ENCODE assay signal across 8 cellular contexts in the genomic region with DNA sequence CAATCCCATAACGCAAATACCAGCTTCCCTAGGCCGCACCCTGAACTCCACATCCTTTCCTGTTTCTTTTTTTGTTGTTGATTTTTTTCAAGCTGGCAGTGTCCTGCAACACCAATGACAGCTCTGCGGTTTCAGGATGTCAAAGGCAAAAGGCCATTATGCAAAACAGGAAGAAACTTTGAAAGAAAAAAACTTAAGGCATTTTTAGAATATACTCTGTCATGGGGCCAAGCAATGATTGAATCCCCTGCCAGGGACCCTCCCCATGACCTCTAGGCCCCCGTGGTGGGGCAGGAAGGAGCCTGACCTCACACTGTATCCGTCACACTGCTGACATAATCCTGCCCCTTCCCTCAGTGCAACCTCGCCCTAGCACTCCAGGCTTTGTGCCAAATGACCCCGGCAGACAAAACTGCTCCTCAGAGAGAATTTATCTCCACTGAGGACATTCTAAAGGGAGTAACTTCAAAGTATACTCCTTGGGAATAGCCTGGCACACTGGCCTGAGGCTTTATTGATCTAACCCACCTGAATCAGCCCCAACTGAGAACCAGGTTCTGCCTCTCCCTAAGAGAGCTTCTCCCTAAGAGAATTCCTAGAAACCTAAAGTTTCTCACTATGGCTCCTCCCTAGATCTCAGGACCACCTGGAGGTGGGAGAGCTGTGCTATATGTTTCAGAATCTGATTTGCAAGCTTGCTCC. TPM values are rescaled to one million over a fixed set of nuclear protein-coding genes. Genes with fewer than 3 reads are reported as not detected.
A peak's percentile ranks its signal among the peaks of the same experiment; 100 is the strongest.
DNase-seq lines count a peak whose midpoint lies in the region; ATAC-seq and TF ChIP-seq lines count a peak whose summit lies in the region.

No MANE protein-coding gene starts in this region.

- H3K4me1 ChIP-seq in esophagus (ENCODE audit: control insufficient read depth in 2 of 2, insufficient read depth in 2 of 2, low read length in 1 of 2), result peaks cover 10 to 32% of the 10 kb centered on the region in 2 donors

- H3K36me3 ChIP-seq in esophagus (ENCODE audit: control insufficient read depth in 2 of 2, insufficient read depth in 2 of 2, low read length in 1 of 2), result no peaks in the 10 kb centered on the region

- H3K27ac Mint-ChIP-seq in T-helper 1 cell treated with Interleukin-12 subunit alpha and Interleukin-12 subunit beta and Interleukin-4 antibody, amounts not matched to agents 30 μg/mL and 1 μg/mL, for 36 hours, result peak overlapping the region; percentile 97

- no peak for TF ChIP-seq CTCF in omental fat pad (IDR thresholded peaks at IDR 0.05)

- 11 to 17% methylated on average over 7 of the region's 7 CpGs for WGBS in esophagus, 2 donors

- peak overlapping the region; percentile 81 for H3K4me3 Mint-ChIP-seq in T-helper 1 cell treated with Interleukin-12 subunit alpha and Interleukin-12 subunit beta and Interleukin-4 antibody, amounts not matched to agents 30 μg/mL and 1 μg/mL, for 36 hours

- peak overlapping the region; percentile 84 to 90 for H3K27ac ChIP-seq in esophagus (ENCODE audit: low read depth in 2 of 2, low read length in 1 of 2)

- no peak overlapping the region for H3K4me3 ChIP-seq in esophagus (ENCODE audit: low read depth in 1 of 2, low read length in 2 of 2)

- H3K27me3 ChIP-seq in esophagus (ENCODE audit: control insufficient read depth in 1 of 2, insufficient read depth in 2 of 2, low read length in 2 of 2), result no peaks in the 10 kb centered on the region

- H3K36me3 Mint-ChIP-seq in T-helper 1 cell treated with Interleukin-12 subunit alpha and Interleukin-12 subunit beta and Interleukin-4 antibody, amounts not matched to agents 30 μg/mL and 1 μg/mL, for 36 hours (ENCODE audit: low read depth), result peaks cover 11% of the 10 kb centered on the region

- no peaks in the 10 kb centered on the region for H3K9me3 Mint-ChIP-seq in T-helper 1 cell treated with Interleukin-12 subunit alpha and Interleukin-12 subunit beta and Interleukin-4 antibody, amounts not matched to agents 30 μg/mL and 1 μg/mL, for 36 hours

- H3K27me3 Mint-ChIP-seq in T-helper 1 cell treated with Interleukin-12 subunit alpha and Interleukin-12 subunit beta and Interleukin-4 antibody, amounts not matched to agents 30 μg/mL and 1 μg/mL, for 36 hours (ENCODE audit: low read depth), result no peaks in the 10 kb centered on the region

- peak; percentile 27 for ATAC-seq in HG03095 (IDR thresholded peaks at IDR 0.05; ENCODE audit: unreplicated experiment)
- ATAC-seq in omental fat pad (ENCODE audit: low FRiP score), result peak; percentile 35
- ATAC-seq in GM19452 (IDR thresholded peaks at IDR 0.05; ENCODE audit: unreplicated experiment), result no peak

- no peaks in the 10 kb centered on the region for H3K9me3 ChIP-seq in esophagus (ENCODE audit: control insufficient read depth in 2 of 2, insufficient read depth in 1 of 2, low read depth in 1 of 2, low read length in 1 of 2)

- DNase-seq in ELR (ENCODE audit: low read depth) (peak; percentile 67), omental fat pad (ENCODE audit: low spot score) (peak; percentile 60), hepatic stellate cell (ENCODE audit: low spot score) (no peak), NCI-H774 (lab: John Stamatoyannopoulos, UW) (no peak)

- H3K4me1 Mint-ChIP-seq in T-helper 1 cell treated with Interleukin-12 subunit alpha and Interleukin-12 subunit beta and Interleukin-4 antibody, amounts not matched to agents 30 μg/mL and 1 μg/mL, for 36 hours (ENCODE audit: low read depth), result peaks cover 79% of the 10 kb centered on the region

RNA-seq across cellular contexts. Expression of a gene that starts 7.9 kb away (rescaled TPM):
- 10 to 100 TPM; 26.0 to 29.2 TPM for polyA plus RNA-seq in esophagus
- 100 to 1,000 TPM in 1 of 4 donors, 10 to 100 TPM in 3; 52.5 to 113 (median 72.1) TPM for total RNA-seq in omental fat pad

Comparison
In these comparisons a context has a peak if more than half of its experiments do, and no peak if none do; other contexts are left out.
1. DNase-seq: peak in ELR (single experiment) and omental fat pad (single experiment); none in hepatic stellate cell (single experiment) and NCI-H774 (single experiment).